In genomic region chr10:130708465-130708864, GRCh38 we compare ENCODE assay signal across 19 cellular contexts.
A peak's percentile ranks its signal among the peaks of the same experiment; 100 is the strongest.
DNase-seq lines count a peak whose midpoint lies in the region; ATAC-seq, FAIRE-seq and TF ChIP-seq lines count a peak whose summit lies in the region.
"Had no signal": no experiment of that assay in that cellular context is flagged by ENCODE, and none has a peak within 500 bp of the region (broad histone marks: within the 10 kb centered on the region; RNA-seq: fewer than 3 reads in every experiment).

No MANE protein-coding gene starts in this region.

- no peak overlapping the region for H3K18ac ChIP-seq in H1 (ENCODE audit: extremely low read depth, low read length)

- no peak overlapping the region for H3K23ac ChIP-seq in H1 (ENCODE audit: insufficient read length)

- H3K27me3 Mint-ChIP-seq in endothelial cell (ENCODE audit: unreplicated experiment), result peaks cover 21% of the 10 kb centered on the region

- no peak for TF ChIP-seq POLR2A in H1 (IDR thresholded peaks at IDR 0.05; ENCODE audit: control extremely low read depth in 1 of 2, low read depth in 2 of 2, low read length in 2 of 2)

- no peaks in the 10 kb centered on the region for H3K23me2 ChIP-seq in H1 (ENCODE audit: low read depth, low read length)

- no peaks in the 10 kb centered on the region for H3K9me3 ChIP-seq in BLaER1 treated with 17β-estradiol and CSF1 and Interleukin-3, amounts not matched to agents 10 nM and 100 nM (replicated peaks in 1 of 11)
- no peaks in the 10 kb centered on the region for H3K9me3 ChIP-seq in HEK293 (ENCODE audit: control insufficient read depth, insufficient read depth, low read depth, low read length)
- no peaks in the 10 kb centered on the region for H3K9me3 ChIP-seq in H1 (ENCODE audit: insufficient read depth in 2 of 2, low read depth in 1 of 2, low read length in 1 of 2)
- no peaks in the 10 kb centered on the region for H3K9me3 ChIP-seq in pancreas
- H3K9me3 ChIP-seq: BE2C, HAP-1 had no signal

- CTCF ChIA-PET in HEK293 (lab: Yijun Ruan, JAX) (no interaction called here), H1 (lab: Charles Lee; ENCODE audit: partially characterized antibody) (interaction anchor here (0.8 to 2.7 kb wide), 10 partner anchors 8 to 347 kb away, joined by 3 to 14 read pairs (median 6); no protein-coding TSS in a partner anchor)

- H3K9me3 Mint-ChIP-seq in endothelial cell (ENCODE audit: unreplicated experiment), result peaks cover 62% of the 10 kb centered on the region

- H3K56ac ChIP-seq in H1 (replicated peaks; ENCODE audit: insufficient read length, low read depth, low read length), result no peak overlapping the region

- TF ChIP-seq RAD21 in H1 (IDR thresholded peaks at IDR 0.05 in 1 of 2, conservative IDR thresholded peaks at IDR 0.05 in 1 of 2; ENCODE audit: low read depth in 2 of 2, low read length in 2 of 2), result no peak

- H3K4me1 ChIP-seq in BLaER1 treated with 17β-estradiol and CSF1 and Interleukin-3, amounts not matched to agents 10 nM and 100 nM, result peaks cover 15 to 57% (median 39%) of the 10 kb centered on the region in 10 experiments
- H3K4me1 ChIP-seq in HEK293 (ENCODE audit: control insufficient read depth, insufficient read depth, low read length) (no peaks in the 10 kb centered on the region), H1 (replicated peaks in 1 of 4; ENCODE audit: control insufficient read depth in 3 of 4, insufficient read depth in 4 of 4, low read length in 3 of 4) (no peaks in the 10 kb centered on the region), pancreas (peaks cover 0 to 5% (median 0%) of the 10 kb centered on the region in 3 donors)
- H3K4me1 ChIP-seq: BE2C, HAP-1 had no signal

- no peak overlapping the region for H2BK12ac ChIP-seq in H1 (ENCODE audit: low read depth, low read length)

- H3K4me1 Mint-ChIP-seq in endothelial cell (ENCODE audit: unreplicated experiment), result no peaks in the 10 kb centered on the region
- H3K4me1 Mint-ChIP-seq: IgD-negative memory B cell had no signal

- H4K20me1 ChIP-seq in BLaER1 treated with 17β-estradiol and CSF1 and Interleukin-3, amounts not matched to agents 10 nM and 100 nM, result no peaks in the 10 kb centered on the region; a peak in 1 of 22 replicates
- H4K20me1 ChIP-seq in H1 (replicated peaks in 1 of 2; ENCODE audit: control insufficient read depth in 1 of 2, insufficient read depth in 2 of 2, low read length in 2 of 2), result no peaks in the 10 kb centered on the region

- WGBS in H1 (ENCODE audit: extremely low coverage in 1 of 2, insufficient coverage in 1 of 2, insufficient read length in 1 of 2, insufficient replicate concordance in 2 of 2, low coverage in 1 of 2, low lambda C conversion rate in 2 of 2, missing lambda C conversion rate in 1 of 2), 2 experiments, result 90% methylated on average over 18 of the region's 18 CpGs; no CpG with 5 or more reads in 1 of the 2 experiments
- 71 to 81% methylated on average over 18 of the region's 18 CpGs for WGBS in pancreas, 2 donors

- H3K27ac Mint-ChIP-seq in endothelial cell (ENCODE audit: unreplicated experiment), result no peak overlapping the region
- H3K27ac Mint-ChIP-seq: CD14-positive monocyte; CD4-positive, alpha-beta memory T cell; IgD-negative memory B cell had no signal

- FAIRE-seq in H1 (lab: Jason Lieb, UNC), result no peak
- FAIRE-seq in pancreas (lab: Jason Lieb, UNC), result no peak
- FAIRE-seq: A204.1, HTR-8/SVneo had no signal

- POLR2A ChIA-PET in HEK293 (lab: Yijun Ruan, JAX) (no interaction called here), H1 (lab: Charles Lee; ENCODE audit: partially characterized antibody) (no interaction called here)

- TF ChIP-seq CTCF in HEK293 (tag by site-specific recombination; IDR thresholded peaks at IDR 0.05) (no peak), H1 (IDR thresholded peaks at IDR 0.05; ENCODE audit: control extremely low read depth in 1 of 3, insufficient read depth in 1 of 3, low read depth in 1 of 3, low read length in 3 of 3) (no peak), pancreas (IDR thresholded peaks at IDR 0.05) (no peak), endothelial cell (IDR thresholded peaks at IDR 0.05; ENCODE audit: unreplicated experiment) (no peak)

- no peak overlapping the region for H2BK5ac ChIP-seq in H1 (ENCODE audit: low read depth, low read length)

- H3K4me2 ChIP-seq in BLaER1 treated with 17β-estradiol and CSF1 and Interleukin-3, amounts not matched to agents 10 nM and 100 nM, result peak overlapping the region in 9 of 11 experiments; percentile 1 to 78 (median 63); a peak in 17 of 22 replicates
- H3K4me2 ChIP-seq in H1 (ENCODE audit: insufficient read depth in 1 of 2, low read depth in 2 of 2, low read length in 2 of 2), result no peak overlapping the region

- H4K5ac ChIP-seq in H1 (ENCODE audit: insufficient read length, low read depth, low read length), result no peak overlapping the region

- no peak overlapping the region; the same call in 1 of the 2 replicates for H2AFZ ChIP-seq in H1 (ENCODE audit: low read length)

- DNase-seq in H1 (ENCODE audit: low read depth in 1 of 2, low spot score in 2 of 2), result no peak
- DNase-seq in pancreas, result peak in 4 of 6 donors; percentile 25 to 74 (median 47)
- no peak for DNase-seq in hippocampal formation (lab: John Stamatoyannopoulos, UW)
- DNase-seq in SKM-1 treated with dmso at 0.1 percent for 144 hours (lab: John Stamatoyannopoulos, UW; ENCODE audit: unreplicated experiment), result no peak
- DNase-seq in endothelial cell (ENCODE audit: low spot score), result no peak
- DNase-seq: ACHN; BE2C; CD4-positive, alpha-beta memory T cell; DMS153; DMS79; GF-D8; KBM-7 had no signal

- H2BK120ac ChIP-seq in H1 (replicated peaks; ENCODE audit: low read depth, low read length), result no peak overlapping the region

- H2AK5ac ChIP-seq in H1 (ENCODE audit: low read depth, low read length), result no peak overlapping the region

- no peak for TF ChIP-seq EP300 in H1 (IDR thresholded peaks at IDR 0.05; ENCODE audit: borderline replicate concordance in 1 of 2, low read depth in 2 of 2, low read length in 2 of 2)

- H3K36me3 ChIP-seq in BLaER1 treated with 17β-estradiol and CSF1 and Interleukin-3, amounts not matched to agents 10 nM and 100 nM, result no peaks in the 10 kb centered on the region
- H3K36me3 ChIP-seq in HEK293 (ENCODE audit: control insufficient read depth in 2 of 2, insufficient read depth in 1 of 2, low read length in 2 of 2) (no peaks in the 10 kb centered on the region), H1 (ENCODE audit: control insufficient read depth in 2 of 4, insufficient read depth in 4 of 4, low read length in 3 of 4) (no peaks in the 10 kb centered on the region), pancreas (no peaks in the 10 kb centered on the region)
- H3K36me3 ChIP-seq: BE2C, HAP-1 had no signal

- no peak overlapping the region for H3K27ac ChIP-seq in BLaER1 treated with 17β-estradiol and CSF1 and Interleukin-3, amounts not matched to agents 10 nM and 100 nM
- H3K27ac ChIP-seq in HEK293 (ENCODE audit: extremely low read depth, low read depth, low read length) (no peak overlapping the region), H1 (ENCODE audit: low read depth, low read length) (no peak overlapping the region), pancreas (no peak overlapping the region)

- no peaks in the 10 kb centered on the region for H3K79me1 ChIP-seq in H1 (ENCODE audit: low read depth, low read length)

- no peak overlapping the region for H4K91ac ChIP-seq in H1 (replicated peaks; ENCODE audit: insufficient read length, low read length)

- intact Hi-C loops in pancreas (cut with DNase I), result no loop called here

- ATAC-seq in pancreas, result peak in 1 of 4 donors; percentile 46

- H3K4me3 ChIP-seq in BLaER1 treated with 17β-estradiol and CSF1 and Interleukin-3, amounts not matched to agents 10 nM and 100 nM, result no peak overlapping the region
- H3K4me3 ChIP-seq in HEK293 (ENCODE audit: low read depth, low read length) (no peak overlapping the region), H1 (ENCODE audit: extremely low read depth in 1 of 4, insufficient read depth in 2 of 4, low read depth in 3 of 4, low read length in 4 of 4) (no peak overlapping the region), pancreas (no peak overlapping the region)
- H3K4me3 ChIP-seq: HAP-1 had no signal

- H3K27me3 ChIP-seq in BLaER1 treated with 17β-estradiol and CSF1 and Interleukin-3, amounts not matched to agents 10 nM and 100 nM, result no peaks in the 10 kb centered on the region
- no peaks in the 10 kb centered on the region for H3K27me3 ChIP-seq in H1 (replicated peaks in 1 of 4; ENCODE audit: control insufficient read depth in 3 of 4, extremely low read depth in 1 of 4, insufficient read depth in 3 of 4, low read length in 3 of 4)
- no peaks in the 10 kb centered on the region for H3K27me3 ChIP-seq in pancreas
- H3K27me3 ChIP-seq: BE2C had no signal

- no peak overlapping the region for H3K4ac ChIP-seq in H1 (replicated peaks; ENCODE audit: insufficient read length, low read depth, low read length)

- H3K14ac ChIP-seq in H1 (ENCODE audit: insufficient read length), result no peak overlapping the region

- H4K8ac ChIP-seq in H1 (ENCODE audit: extremely low read depth, insufficient read depth, low read length), result no peak overlapping the region

- H3K4me3 Mint-ChIP-seq in endothelial cell (ENCODE audit: unreplicated experiment), result no peak overlapping the region
- H3K4me3 Mint-ChIP-seq: CD14-positive monocyte; CD4-positive, alpha-beta memory T cell; IgD-negative memory B cell had no signal

- peaks cover 31% of the 10 kb centered on the region for H3K36me3 Mint-ChIP-seq in endothelial cell (ENCODE audit: low read depth, unreplicated experiment)
- H3K36me3 Mint-ChIP-seq: CD14-positive monocyte; CD4-positive, alpha-beta memory T cell; IgD-negative memory B cell had no signal

- no peak overlapping the region for H2BK20ac ChIP-seq in H1 (ENCODE audit: low read length)

- 0 out of 2 replicates have a peak overlapping the region, but pooled peaks have one; percentile 16 for H2BK15ac ChIP-seq in H1 (ENCODE audit: low read length)

- peak overlapping the region in 1 of 11 experiments; percentile 19; a peak in 1 of 22 replicates for H3K9ac ChIP-seq in BLaER1 treated with 17β-estradiol and CSF1 and Interleukin-3, amounts not matched to agents 10 nM and 100 nM
- no peak overlapping the region for H3K9ac ChIP-seq in H1 (replicated peaks in 1 of 4; ENCODE audit: extremely low read depth in 1 of 4, low read depth in 3 of 4, low read length in 3 of 4)

- no peaks in the 10 kb centered on the region for H3K79me2 ChIP-seq in H1 (ENCODE audit: control insufficient read depth in 1 of 2, insufficient read depth in 2 of 2, low read length in 2 of 2)

TF ChIP-seq in HEK293, 187 proteins besides CTCF, POLR2A, EP300 and RAD21 (continues in another document):
- TF ChIP-seq ZNF426 (tag by site-specific recombination; IDR thresholded peaks at IDR 0.05) (no peak), ZSCAN16 (tag by site-specific recombination; IDR thresholded peaks at IDR 0.05) (no peak), ZNF677 (tag by site-specific recombination; IDR thresholded peaks at IDR 0.05) (peak; percentile 80), ZNF146 (tag by site-specific recombination; IDR thresholded peaks at IDR 0.05) (no peak)

TF ChIP-seq in H1, 55 proteins besides CTCF, POLR2A, EP300 and RAD21 (continues in another document):
- no peak for TF ChIP-seq CBX8 (IDR thresholded peaks at IDR 0.05; ENCODE audit: borderline replicate concordance, low read depth, low read length)
- TF ChIP-seq, protein P1, sequence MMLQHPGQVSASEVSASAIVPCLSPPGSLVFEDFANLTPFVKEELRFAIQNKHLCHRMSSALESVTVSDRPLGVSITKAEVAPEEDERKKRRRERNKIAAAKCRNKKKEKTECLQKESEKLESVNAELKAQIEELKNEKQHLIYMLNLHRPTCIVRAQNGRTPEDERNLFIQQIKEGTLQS (IDR thresholded peaks at IDR 0.05; ENCODE audit: insufficient read depth, low read depth, low read length), result no peak

Comparison
In these comparisons a context has a peak if more than half of its experiments do, and no peak if none do; other contexts are left out.
1. H3K4me2 ChIP-seq: peak in BLaER1 treated with 17β-estradiol and CSF1 and Interleukin-3, amounts not matched to agents 10 nM and 100 nM (9 of 11); none in H1 (0 of 2).
2. DNase-seq: peak in pancreas (4 of 6); none in H1 (0 of 2), hippocampal formation (0 of 2), SKM-1 treated with dmso at 0.1 percent for 144 hours (single experiment) and endothelial cell (single experiment).